In the genomic region with DNA sequence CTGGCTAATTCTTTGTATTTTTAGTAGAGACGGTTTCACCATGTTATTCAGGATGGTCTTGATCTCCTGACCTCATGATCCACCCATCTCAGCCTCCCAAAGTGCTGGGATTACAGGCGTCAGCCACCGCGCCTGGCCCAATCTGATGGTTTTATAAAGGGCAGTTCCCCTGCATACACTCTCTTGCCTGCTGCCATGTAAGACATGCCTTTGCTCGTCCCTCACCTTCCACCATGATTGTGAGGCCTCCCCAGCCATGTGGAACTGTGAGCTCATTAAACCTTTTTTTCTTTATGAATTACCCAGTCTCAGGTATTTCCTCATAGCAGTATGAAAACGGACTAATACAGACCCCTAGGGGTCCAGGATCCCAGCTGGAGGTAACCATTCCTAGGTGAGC, we compare ENCODE assay signal across 10 cellular contexts. TPM values are rescaled to one million over a fixed set of nuclear protein-coding genes. Genes with fewer than 3 reads are reported as not detected.
"Had no signal": no experiment of that assay in that cellular context is flagged by ENCODE, and none has a peak within 500 bp of the region (broad histone marks: within the 10 kb centered on the region; RNA-seq: fewer than 3 reads in every experiment).

No MANE protein-coding gene starts in this region.

RNA-seq across cellular contexts. Expression of gene CYB561, which starts 22.0 kb away (rescaled TPM):
- total RNA-seq: OCI-LY7, SJCRH30 had no signal

RNA-seq across cellular contexts. Expression of gene KCNH6, which starts 55.1 kb away (rescaled TPM):
- total RNA-seq: OCI-LY7, PC-3, PC-9, Right ventricle myocardium inferior, Right ventricle myocardium superior, RPMI7951, SJCRH30, SJSA1, SK-MEL-5, T-cell had no signal
